In genomic region chr6:128208078-128208477, GRCh38 we compare ENCODE assay signal across 14 cellular contexts.
DNase-seq lines count a peak whose midpoint lies in the region; ATAC-seq, FAIRE-seq and TF ChIP-seq lines count a peak whose summit lies in the region.
"Had no signal": no experiment of that assay in that cellular context is flagged by ENCODE, and none has a peak within 500 bp of the region (broad histone marks: within the 10 kb centered on the region; RNA-seq: fewer than 3 reads in every experiment).

No MANE protein-coding gene starts in this region.

- H3K36me3 Mint-ChIP-seq in nephron progenitor cell (ENCODE audit: low read depth), result peaks cover 17% of the 10 kb centered on the region
- H3K36me3 Mint-ChIP-seq: activated CD8-positive, alpha-beta memory T cell treated with anti-CD3 and anti-CD28 coated beads, Interleukin-2, amount 10 ng/mL, durations not matched to agents 7 days and 5 days; WTC11 had no signal

- dilution Hi-C loops in endothelial cell of umbilical vein (cut with MboI; ENCODE audit: extremely low pct_ligation_motif_present, low sequenced_read_pairs), result no loop called here

- DNase-seq in ELR (ENCODE audit: low read depth) (peak; percentile 71), PC-9 (peak in 1 of 2 experiments; percentile 67), endothelial cell of umbilical vein (ENCODE audit: low read depth, low spot score) (peak; percentile 55), pancreas (no peak), RWPE1 (ENCODE audit: low spot score) (no peak), SHP77 (lab: John Stamatoyannopoulos, UW) (no peak), nephron progenitor cell (no peak), NCI-H2107 treated with DMSO at 0.1 percent for 48 hours (lab: John Stamatoyannopoulos, UW; ENCODE audit: unreplicated experiment) (no peak)
- DNase-seq: activated CD8-positive, alpha-beta memory T cell treated with anti-CD3 and anti-CD28 coated beads, Interleukin-2, amount 10 ng/mL, durations not matched to agents 7 days and 5 days; activated naive CD4-positive, alpha-beta T cell treated with anti-CD3 and anti-CD28 coated beads, Interleukin-2, amount 50 U/mL, for 16 hours; esophagus squamous epithelium; MG63; NCI-H2029 treated with DMSO at 0.1 percent for 48 hours had no signal

- H3K27me3 Mint-ChIP-seq in nephron progenitor cell (ENCODE audit: low read depth, poor library complexity), result peaks cover 4% of the 10 kb centered on the region

- no peaks in the 10 kb centered on the region; the same call in 1 of the 2 replicates for H3K9me2 ChIP-seq in PC-9 (ENCODE audit: insufficient read depth)

- peaks cover 41% of the 10 kb centered on the region for H3K4me1 ChIP-seq in PC-9 (replicated peaks; ENCODE audit: insufficient read depth)
- peaks cover 38% of the 10 kb centered on the region for H3K4me1 ChIP-seq in endothelial cell of umbilical vein (ENCODE audit: control insufficient read depth, extremely low read depth, insufficient read depth, low read length)
- H3K4me1 ChIP-seq in pancreas, result peaks cover 0 to 4% (median 0%) of the 10 kb centered on the region in 3 donors
- H3K4me1 ChIP-seq: esophagus squamous epithelium had no signal

- peaks cover 13% of the 10 kb centered on the region; the same call in 1 of the 2 replicates for H3F3A ChIP-seq in PC-9 (ENCODE audit: insufficient read depth, low read depth)

- no peak for TF ChIP-seq POLR2A in endothelial cell of umbilical vein (IDR thresholded peaks at IDR 0.05; ENCODE audit: low read depth, low read length)

- H3K4me2 ChIP-seq in PC-9 (peak overlapping the region; percentile 43), endothelial cell of umbilical vein (ENCODE audit: insufficient read depth, low read length) (peak overlapping the region; percentile 78)

- H3K9me3 Mint-ChIP-seq in nephron progenitor cell, result no peaks in the 10 kb centered on the region
- H3K9me3 Mint-ChIP-seq: WTC11 had no signal

- peaks cover 12% of the 10 kb centered on the region for H3K4me1 Mint-ChIP-seq in nephron progenitor cell

- no peak overlapping the region for H3K4me3 Mint-ChIP-seq in nephron progenitor cell
- H3K4me3 Mint-ChIP-seq: activated CD8-positive, alpha-beta memory T cell treated with anti-CD3 and anti-CD28 coated beads, Interleukin-2, amount 10 ng/mL, durations not matched to agents 7 days and 5 days; WTC11 had no signal

- intact Hi-C loops in PC-9 (cut with micrococcal nuclease; ENCODE audit: unreplicated experiment), result no loop called here
- intact Hi-C loops in endothelial cell of umbilical vein (cut with micrococcal nuclease), result loop anchor here (5.0 kb wide), 1 partner anchor 309 kb away; no protein-coding TSS in a partner anchor
- intact Hi-C loops in pancreas (cut with DNase I), result no loop called here

- BruUV-seq in PC-9 (replicated peaks; lab: Mats Ljungman, UMichigan) (no TSS peak), endothelial cell of umbilical vein (replicated peaks; lab: Mats Ljungman, UMichigan) (no TSS peak)

- H3K27me3 ChIP-seq in PC-9 (ENCODE audit: insufficient read depth, low read depth) (no peaks in the 10 kb centered on the region), endothelial cell of umbilical vein (ENCODE audit: control insufficient read depth in 2 of 2, insufficient read depth in 2 of 2, low read length in 2 of 2) (no peaks in the 10 kb centered on the region), pancreas (no peaks in the 10 kb centered on the region)
- H3K27me3 ChIP-seq: esophagus squamous epithelium, MG63 had no signal

- H2AFZ ChIP-seq in PC-9 (no peak overlapping the region), endothelial cell of umbilical vein (ENCODE audit: low read depth, low read length) (no peak overlapping the region)

- CTCF ChIA-PET in PC-9 (lab: Charles Lee) (no interaction called here), endothelial cell of umbilical vein (lab: Charles Lee) (no interaction called here), RWPE1 (lab: Yijun Ruan, JAX) (no interaction called here)

- H3K9me3 ChIP-seq in PC-9 (ENCODE audit: insufficient read depth, low read depth) (peaks cover 8% of the 10 kb centered on the region; the same call in 1 of the 2 replicates), endothelial cell of umbilical vein (replicated peaks; ENCODE audit: control insufficient read depth, insufficient read depth, low read length) (no peaks in the 10 kb centered on the region), pancreas (no peaks in the 10 kb centered on the region)
- H3K9me3 ChIP-seq: esophagus squamous epithelium, MG63 had no signal

- POLR2A ChIA-PET in PC-9 (lab: Charles Lee; ENCODE audit: unreplicated experiment) (no interaction called here), endothelial cell of umbilical vein (lab: Charles Lee) (no interaction called here), RWPE1 (lab: Yijun Ruan, JAX; ENCODE audit: low non-redundant PET) (no interaction called here)

- no peak overlapping the region for H3K27ac Mint-ChIP-seq in nephron progenitor cell
- H3K27ac Mint-ChIP-seq: activated CD8-positive, alpha-beta memory T cell treated with anti-CD3 and anti-CD28 coated beads, Interleukin-2, amount 10 ng/mL, durations not matched to agents 7 days and 5 days; WTC11 had no signal

- TF ChIP-seq CTCF in PC-9 (conservative IDR thresholded peaks at IDR 0.05) (no peak), endothelial cell of umbilical vein (IDR thresholded peaks at IDR 0.05; ENCODE audit: extremely low read depth in 1 of 2, insufficient read depth in 1 of 2, low read depth in 1 of 2, low read length in 2 of 2) (no peak), pancreas (IDR thresholded peaks at IDR 0.05) (no peak), RWPE1 (conservative IDR thresholded peaks at IDR 0.05; ENCODE audit: low read depth) (no peak), nephron progenitor cell (IDR thresholded peaks at IDR 0.05) (no peak)

- H3K4me3 ChIP-seq in PC-9 (no peak overlapping the region), endothelial cell of umbilical vein (replicated peaks in 1 of 3; ENCODE audit: insufficient read depth in 1 of 3, low read depth in 1 of 3, low read length in 3 of 3) (no peak overlapping the region), pancreas (no peak overlapping the region)
- H3K4me3 ChIP-seq: esophagus squamous epithelium, MG63 had no signal

- no peaks in the 10 kb centered on the region; the same call in 1 of the 2 replicates for H4K20me1 ChIP-seq in PC-9 (ENCODE audit: insufficient read depth)
- H4K20me1 ChIP-seq in endothelial cell of umbilical vein (replicated peaks; ENCODE audit: control insufficient read depth, extremely low read depth, insufficient read depth, low read length), result no peaks in the 10 kb centered on the region

- peak in 3 of 4 donors; percentile 53 to 76 (median 66) for ATAC-seq in pancreas
- ATAC-seq: activated CD8-positive, alpha-beta memory T cell treated with anti-CD3 and anti-CD28 coated beads, Interleukin-2, amount 10 ng/mL, durations not matched to agents 7 days and 5 days; WTC11 had no signal

- no peak overlapping the region for H3K9ac ChIP-seq in endothelial cell of umbilical vein (replicated peaks; ENCODE audit: extremely low read depth, insufficient read depth, low read length)

- FAIRE-seq in endothelial cell of umbilical vein (lab: Jason Lieb, UNC) (no peak), pancreas (lab: Jason Lieb, UNC) (no peak)

- H3K36me3 ChIP-seq in PC-9 (ENCODE audit: low read depth), result no peaks in the 10 kb centered on the region
- H3K36me3 ChIP-seq in endothelial cell of umbilical vein (ENCODE audit: control insufficient read depth in 2 of 2, extremely low read depth in 1 of 2, insufficient read depth in 2 of 2, low read length in 2 of 2), result no peaks in the 10 kb centered on the region
- H3K36me3 ChIP-seq in pancreas, result no peaks in the 10 kb centered on the region
- H3K36me3 ChIP-seq: esophagus squamous epithelium, MG63 had no signal

- H3K79me2 ChIP-seq in PC-9 (ENCODE audit: low read depth) (no peaks in the 10 kb centered on the region; the same call in 1 of the 2 replicates), endothelial cell of umbilical vein (ENCODE audit: control insufficient read depth, insufficient read depth, low read length) (peaks cover 12% of the 10 kb centered on the region)

- H3K9me1 ChIP-seq in endothelial cell of umbilical vein (replicated peaks; ENCODE audit: control insufficient read depth, extremely low read depth, insufficient read depth, low read length), result no peaks in the 10 kb centered on the region

- H3K27ac ChIP-seq in PC-9 (no peak overlapping the region), endothelial cell of umbilical vein (ENCODE audit: insufficient read depth, low read depth, low read length) (peak overlapping the region; percentile 26), pancreas (peak overlapping the region in 1 of 4 donors; percentile 13), RWPE1 (no peak overlapping the region)
- H3K27ac ChIP-seq: esophagus squamous epithelium had no signal

TF ChIP-seq in endothelial cell of umbilical vein, 7 proteins besides CTCF, POLR2A, EP300 and RAD21:
- TF ChIP-seq GATA2 (IDR thresholded peaks at IDR 0.05; ENCODE audit: insufficient read depth, insufficient read length, low read depth, low read length) (peak; percentile 60), MAX (IDR thresholded peaks at IDR 0.05; ENCODE audit: insufficient read depth, insufficient read length) (no peak)

Comparison
In these comparisons a context has a peak if more than half of its experiments do, and no peak if none do; other contexts are left out.
1. DNase-seq: peak in ELR (single experiment) and endothelial cell of umbilical vein (single experiment); none in pancreas (0 of 6), RWPE1 (single experiment), SHP77 (0 of 2), nephron progenitor cell (single experiment) and NCI-H2107 treated with DMSO at 0.1 percent for 48 hours (single experiment).